Comparison of ENCODE assay signal across 1 cellular context in the genomic region with DNA sequence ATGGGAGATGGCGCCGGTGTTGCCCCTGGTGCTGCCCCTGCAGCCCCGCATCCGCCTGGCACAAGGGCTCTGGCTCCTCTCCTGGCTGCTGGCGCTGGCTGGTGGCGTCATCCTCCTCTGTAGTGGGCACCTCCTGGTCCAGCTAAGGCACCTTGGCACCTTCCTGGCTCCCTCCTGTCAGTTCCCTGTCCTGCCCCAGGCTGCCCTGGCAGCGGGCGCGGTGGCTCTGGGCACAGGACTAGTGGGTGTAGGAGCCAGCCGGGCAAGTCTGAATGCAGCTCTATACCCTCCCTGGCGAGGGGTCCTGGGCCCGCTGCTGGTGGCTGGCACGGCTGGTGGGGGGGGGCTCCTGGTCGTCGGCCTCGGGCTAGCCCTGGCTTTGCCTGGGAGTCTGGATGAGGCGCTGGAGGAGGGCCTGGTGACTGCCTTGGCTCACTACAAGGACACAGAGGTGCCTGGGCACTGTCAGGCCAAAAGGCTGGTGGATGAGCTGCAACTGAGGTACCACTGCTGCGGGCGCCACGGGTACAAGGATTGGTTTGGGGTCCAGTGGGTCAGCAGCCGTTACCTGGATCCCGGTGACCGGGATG.
TF ChIP-seq lines count a peak whose summit lies in the region.

No MANE protein-coding gene starts in this region.

TF ChIP-seq in H1, 55 proteins besides CTCF, POLR2A, EP300 and RAD21:
- TF ChIP-seq CEBPB (IDR thresholded peaks at IDR 0.05; ENCODE audit: low read depth, low read length) (no peak), PHF8 (conservative IDR thresholded peaks at IDR 0.05; ENCODE audit: low read depth, low read length) (no peak), KDM4A (IDR thresholded peaks at IDR 0.05; ENCODE audit: low read depth, low read length, severe bottlenecking) (no peak), ATF3 (IDR thresholded peaks at IDR 0.05; ENCODE audit: insufficient read depth, low read depth, low read length) (no peak), MAX (IDR thresholded peaks at IDR 0.05) (no peak), RFX5 (IDR thresholded peaks at IDR 0.05; ENCODE audit: borderline replicate concordance, low read depth, low read length) (no peak), SRF (IDR thresholded peaks at IDR 0.05; ENCODE audit: low read depth, low read length) (no peak), MAFK (IDR thresholded peaks at IDR 0.05; ENCODE audit: low read depth, low read length) (no peak), KDM1A (IDR thresholded peaks at IDR 0.05; ENCODE audit: borderline replicate concordance, low read length) (no peak), TEAD4 (IDR thresholded peaks at IDR 0.05; ENCODE audit: low read depth, low read length) (no peak), RXRA (IDR thresholded peaks at IDR 0.05; ENCODE audit: insufficient read depth, low read depth, low read length) (no peak), CREB1 (IDR thresholded peaks at IDR 0.05) (no peak), TAF1 (IDR thresholded peaks at IDR 0.05; ENCODE audit: low read depth, low read length) (no peak), CHD7 (IDR thresholded peaks at IDR 0.05; ENCODE audit: insufficient replicate concordance, low read length) (no peak), SAP30 (IDR thresholded peaks at IDR 0.05; ENCODE audit: insufficient read depth, insufficient replicate concordance, low read length) (no peak), CHD2 (IDR thresholded peaks at IDR 0.05; ENCODE audit: low read length) (no peak), TBP (IDR thresholded peaks at IDR 0.05; ENCODE audit: low read depth, low read length) (no peak), SUZ12 (IDR thresholded peaks at IDR 0.05; ENCODE audit: low read length) (no peak), EZH2 (IDR thresholded peaks at IDR 0.05; ENCODE audit: low read depth, low read length, severe bottlenecking) (no peak), POLR2AphosphoS5 (IDR thresholded peaks at IDR 0.05; ENCODE audit: low read depth, low read length) (no peak)
